ENCODE assay signal across 8 cellular contexts in genomic region chr4:145177511-145177905, GRCh38. TPM values are rescaled to one million over a fixed set of nuclear protein-coding genes. Genes with fewer than 3 reads are reported as not detected.
DNase-seq lines count a peak whose midpoint lies in the region; ATAC-seq, FAIRE-seq and TF ChIP-seq lines count a peak whose summit lies in the region.

No MANE protein-coding gene starts in this region.

- CTCF ChIA-PET in naive thymus-derived CD4-positive, alpha-beta T cell (lab: Charles Lee) = interaction anchor here (0.7 kb wide), 1 partner anchor 1634 kb away, joined by 5 read pairs; no protein-coding TSS in a partner anchor

- peak overlapping the region; percentile 88 for H3K4me3 ChIP-seq in choroid plexus epithelial cell (ENCODE audit: low read depth, low read length)
- H3K4me3 ChIP-seq in naive thymus-derived CD4-positive, alpha-beta T cell (ENCODE audit: low read length) = peak overlapping the region; percentile 81

- H3K27me3 Mint-ChIP-seq in naive thymus-derived CD4-positive, alpha-beta T cell = no peaks in the 10 kb centered on the region

- peaks cover 27 to 39% of the 10 kb centered on the region in 2 donors for H3K4me1 ChIP-seq in naive thymus-derived CD4-positive, alpha-beta T cell (ENCODE audit: control insufficient read depth in 2 of 2, insufficient read depth in 2 of 2, low read length in 2 of 2)

- peak overlapping the region; percentile 96 for H3K27ac ChIP-seq in naive thymus-derived CD4-positive, alpha-beta T cell (ENCODE audit: low read depth, low read length)

- peak; percentile 9 for DNase-seq in Ammon's horn (ENCODE audit: low spot score)
- peak; percentile 61 for DNase-seq in MV-4-11 (lab: John Stamatoyannopoulos, UW)
- DNase-seq in choroid plexus epithelial cell (ENCODE audit: low read depth) = peak; percentile 49
- DNase-seq in naive thymus-derived CD4-positive, alpha-beta T cell = no peak
- DNase-seq in NCI-H1694 (lab: John Stamatoyannopoulos, UW) = no peak
- DNase-seq in HTR-8/SVneo (ENCODE audit: insufficient read length, low spot score) = no peak
- no peak for DNase-seq in DMS53 (lab: John Stamatoyannopoulos, UW)

- H3K36me3 ChIP-seq in naive thymus-derived CD4-positive, alpha-beta T cell (ENCODE audit: control insufficient read depth in 2 of 3, insufficient read depth in 3 of 3, low read length in 3 of 3) = peaks cover 0 to 8% (median 4%) of the 10 kb centered on the region in 3 experiments

- FAIRE-seq in HTR-8/SVneo (lab: Jason Lieb, UNC) = no peak

- H3K9me3 Mint-ChIP-seq in naive thymus-derived CD4-positive, alpha-beta T cell = peaks cover 0 to 4% (median 0%) of the 10 kb centered on the region in 11 donors

- no peaks in the 10 kb centered on the region for H3K27me3 ChIP-seq in naive thymus-derived CD4-positive, alpha-beta T cell (ENCODE audit: control insufficient read depth in 2 of 2, insufficient read depth in 2 of 2, low read length in 2 of 2)

- no peak for TF ChIP-seq CTCF in choroid plexus epithelial cell (conservative IDR thresholded peaks at IDR 0.05; ENCODE audit: low read depth, low read length)

- no peaks in the 10 kb centered on the region for H3K9me3 ChIP-seq in naive thymus-derived CD4-positive, alpha-beta T cell (ENCODE audit: control insufficient read depth in 2 of 3, low read length in 3 of 3)

- H3K36me3 Mint-ChIP-seq in naive thymus-derived CD4-positive, alpha-beta T cell = peaks cover 11 to 24% (median 16%) of the 10 kb centered on the region in 5 donors

- H3K27ac Mint-ChIP-seq in naive thymus-derived CD4-positive, alpha-beta T cell = peak overlapping the region; percentile 51 to 98 (median 97)

- intact Hi-C loops in naive thymus-derived CD4-positive, alpha-beta T cell (cut with micrococcal nuclease) = loop anchor here (1.0 to 10.0 kb wide), 4 partner anchors 8 to 1990 kb away; no protein-coding TSS in a partner anchor

- peak overlapping the region; percentile 80 to 98 (median 97) for H3K4me3 Mint-ChIP-seq in naive thymus-derived CD4-positive, alpha-beta T cell

- ATAC-seq in naive thymus-derived CD4-positive, alpha-beta T cell = no peak
- no peak for ATAC-seq in HG03095 (IDR thresholded peaks at IDR 0.05; ENCODE audit: unreplicated experiment)

- peaks cover 34 to 56% (median 51%) of the 10 kb centered on the region in 7 donors for H3K4me1 Mint-ChIP-seq in naive thymus-derived CD4-positive, alpha-beta T cell

- POLR2A ChIA-PET in naive thymus-derived CD4-positive, alpha-beta T cell (lab: Charles Lee) = interaction anchor here (1.1 to 3.4 kb wide), 3 partner anchors 74 to 440 kb away, joined by 4 to 25 read pairs (median 8); partner anchors contain the start of genes ABCE1 and ANAPC10

RNA-seq across cellular contexts. Expression of gene OTUD4, which starts 2.9 kb away (rescaled TPM):
- total RNA-seq in naive thymus-derived CD4-positive, alpha-beta T cell = 10 to 100 TPM; 49.2 to 65.4 (median 59.9) TPM
- 10 to 100 TPM; 15.0 to 18.3 TPM for polyA plus RNA-seq in naive thymus-derived CD4-positive, alpha-beta T cell

Comparison
In these comparisons a context has a peak if more than half of its experiments do, and no peak if none do; other contexts are left out.
1. DNase-seq: peak in Ammon's horn (single experiment), MV-4-11 (single experiment) and choroid plexus epithelial cell (single experiment); none in naive thymus-derived CD4-positive, alpha-beta T cell (0 of 9), NCI-H1694 (single experiment), HTR-8/SVneo (single experiment) and DMS53 (single experiment).